In the genomic region with DNA sequence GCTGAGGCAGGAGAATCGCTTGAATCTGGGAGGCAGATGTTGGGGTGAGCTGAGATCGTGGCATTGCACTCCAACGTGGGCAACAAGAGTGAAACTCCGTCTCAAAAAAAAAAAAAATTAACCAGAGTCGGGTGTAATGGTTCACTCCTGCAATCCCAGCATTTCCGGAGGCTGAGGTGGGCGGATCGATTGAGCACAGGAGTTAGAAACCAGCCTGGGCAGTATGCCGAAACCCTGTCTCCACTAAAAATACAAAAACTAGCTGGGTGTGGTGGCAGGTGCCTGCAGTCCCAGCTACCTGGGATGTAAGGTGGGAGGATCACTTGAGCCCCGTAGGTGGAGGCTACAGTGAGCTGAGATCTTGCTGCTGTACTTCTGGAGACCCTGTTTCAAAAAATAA, we compare ENCODE assay signal across 2 cellular contexts.
TF ChIP-seq lines count a peak whose summit lies in the region.

No MANE protein-coding gene starts in this region.

TF ChIP-seq in SK-N-SH, 30 proteins besides CTCF, POLR2A, EP300 and RAD21 (continued from another document):
- TF ChIP-seq NRF1 (IDR thresholded peaks at IDR 0.05; ENCODE audit: low read depth, low read length), result no peak
- TF ChIP-seq, protein P1, sequence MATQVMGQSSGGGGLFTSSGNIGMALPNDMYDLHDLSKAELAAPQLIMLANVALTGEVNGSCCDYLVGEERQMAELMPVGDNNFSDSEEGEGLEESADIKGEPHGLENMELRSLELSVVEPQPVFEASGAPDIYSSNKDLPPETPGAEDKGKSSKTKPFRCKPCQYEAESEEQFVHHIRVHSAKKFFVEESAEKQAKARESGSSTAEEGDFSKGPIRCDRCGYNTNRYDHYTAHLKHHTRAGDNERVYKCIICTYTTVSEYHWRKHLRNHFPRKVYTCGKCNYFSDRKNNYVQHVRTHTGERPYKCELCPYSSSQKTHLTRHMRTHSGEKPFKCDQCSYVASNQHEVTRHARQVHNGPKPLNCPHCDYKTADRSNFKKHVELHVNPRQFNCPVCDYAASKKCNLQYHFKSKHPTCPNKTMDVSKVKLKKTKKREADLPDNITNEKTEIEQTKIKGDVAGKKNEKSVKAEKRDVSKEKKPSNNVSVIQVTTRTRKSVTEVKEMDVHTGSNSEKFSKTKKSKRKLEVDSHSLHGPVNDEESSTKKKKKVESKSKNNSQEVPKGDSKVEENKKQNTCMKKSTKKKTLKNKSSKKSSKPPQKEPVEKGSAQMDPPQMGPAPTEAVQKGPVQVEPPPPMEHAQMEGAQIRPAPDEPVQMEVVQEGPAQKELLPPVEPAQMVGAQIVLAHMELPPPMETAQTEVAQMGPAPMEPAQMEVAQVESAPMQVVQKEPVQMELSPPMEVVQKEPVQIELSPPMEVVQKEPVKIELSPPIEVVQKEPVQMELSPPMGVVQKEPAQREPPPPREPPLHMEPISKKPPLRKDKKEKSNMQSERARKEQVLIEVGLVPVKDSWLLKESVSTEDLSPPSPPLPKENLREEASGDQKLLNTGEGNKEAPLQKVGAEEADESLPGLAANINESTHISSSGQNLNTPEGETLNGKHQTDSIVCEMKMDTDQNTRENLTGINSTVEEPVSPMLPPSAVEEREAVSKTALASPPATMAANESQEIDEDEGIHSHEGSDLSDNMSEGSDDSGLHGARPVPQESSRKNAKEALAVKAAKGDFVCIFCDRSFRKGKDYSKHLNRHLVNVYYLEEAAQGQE (IDR thresholded peaks at IDR 0.05; ENCODE audit: low read depth, low read length), result no peak
- no peak for TF ChIP-seq NFIC (IDR thresholded peaks at IDR 0.05; ENCODE audit: borderline replicate concordance)
- no peak for TF ChIP-seq TCF12 (IDR thresholded peaks at IDR 0.05)
- TF ChIP-seq TEAD4 (IDR thresholded peaks at IDR 0.05; ENCODE audit: borderline replicate concordance, insufficient read depth), result no peak

TF ChIP-seq in SK-N-SH treated with all-trans-retinoic acid at 6 μM for 48 hours, 23 proteins besides CTCF, POLR2A, EP300 and RAD21 (continued from another document):
- TF ChIP-seq RARB (CRISPR knock-in tag; IDR thresholded peaks at IDR 0.05) (no peak), SNAI2 (CRISPR knock-in tag; IDR thresholded peaks at IDR 0.05) (no peak), POU6F1 (CRISPR knock-in tag; IDR thresholded peaks at IDR 0.05; ENCODE audit: borderline replicate concordance, low read depth) (no peak)
